22 cellular contexts compared by ENCODE assay signal in the genomic region with DNA sequence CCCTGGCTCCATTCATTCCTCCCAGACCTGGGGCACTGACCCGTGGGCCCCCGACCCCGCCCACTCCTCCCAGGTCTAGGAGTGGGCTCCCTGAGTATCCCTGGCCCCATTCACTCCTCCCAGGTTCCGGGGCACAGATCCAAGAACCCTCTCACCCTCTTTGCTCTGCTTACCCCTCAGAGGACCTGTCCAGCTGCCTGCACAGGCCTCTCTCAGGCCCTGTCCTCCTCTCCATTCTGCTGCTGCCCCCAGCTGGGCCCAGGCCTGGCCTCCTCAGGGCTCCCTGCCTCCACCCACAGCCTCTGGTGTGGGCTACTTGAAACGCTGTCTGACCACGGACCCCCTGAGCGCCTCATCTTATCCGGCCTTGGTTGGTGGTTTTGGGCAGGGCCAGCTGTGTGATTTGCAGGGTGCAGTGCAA.
DNase-seq lines count a peak whose midpoint lies in the region; ATAC-seq and TF ChIP-seq lines count a peak whose summit lies in the region.
"Had no signal": no experiment of that assay in that cellular context is flagged by ENCODE, and none has a peak within 500 bp of the region (broad histone marks: within the 10 kb centered on the region; RNA-seq: fewer than 3 reads in every experiment).

No MANE protein-coding gene starts in this region.

- H4K91ac ChIP-seq in IMR-90 (ENCODE audit: insufficient read depth, low read depth, low read length) = no peak overlapping the region
- peak overlapping the region; percentile 96 for H4K91ac ChIP-seq in mesenchymal stem cell (ENCODE audit: low read length)

- H3K27ac ChIP-seq in BLaER1 = peak overlapping the region; percentile 87
- H3K27ac ChIP-seq in IMR-90 (ENCODE audit: insufficient read depth, low read length) = no peak overlapping the region
- H3K27ac ChIP-seq in mesenchymal stem cell (ENCODE audit: low read length, poor library complexity, severe bottlenecking) = peak overlapping the region; percentile 80
- H3K27ac ChIP-seq: neutrophil, right atrium auricular region had no signal

- WGBS in IMR-90 (ENCODE audit: extremely low coverage in 2 of 2, insufficient read length in 1 of 2), 2 experiments = 67% methylated on average over 3 of the region's 8 CpGs; no CpG with 5 or more reads in 1 of the 2 experiments
- WGBS in mesenchymal stem cell = 42% methylated on average over 8 of the region's 8 CpGs

- H3K14ac ChIP-seq in IMR-90 (replicated peaks; ENCODE audit: low read depth, low read length) (no peak overlapping the region), mesenchymal stem cell (ENCODE audit: low read length in 2 of 2) (peak overlapping the region; percentile 45 to 65)

- TF ChIP-seq CTCF in IMR-90 (conservative IDR thresholded peaks at IDR 0.05; ENCODE audit: low read depth, low read length) = no peak

- peak overlapping the region; percentile 34; the same call in 1 of the 2 replicates for H2BK120ac ChIP-seq in IMR-90 (ENCODE audit: low read depth, low read length)
- peak overlapping the region; percentile 95 for H2BK120ac ChIP-seq in mesenchymal stem cell (ENCODE audit: low read depth, low read length)

- H4K5ac ChIP-seq in IMR-90 (ENCODE audit: low read depth, low read length) = no peak overlapping the region

- H3K27ac Mint-ChIP-seq in central memory CD8-positive, alpha-beta T cell (ENCODE audit: low read depth) = peak overlapping the region; percentile 99

- H2AK9ac ChIP-seq in IMR-90 (replicated peaks; ENCODE audit: low read depth, low read length, poor library complexity) = peak overlapping the region; percentile 0

- no peak for TF ChIP-seq POLR2A in IMR-90 (IDR thresholded peaks at IDR 0.05; ENCODE audit: low read depth, low read length)

- no peak overlapping the region for H2BK20ac ChIP-seq in IMR-90 (ENCODE audit: low read depth, low read length)

- H3K36me3 Mint-ChIP-seq in central memory CD8-positive, alpha-beta T cell (ENCODE audit: insufficient read depth) = peaks cover 3% of the 10 kb centered on the region

- no peaks in the 10 kb centered on the region for H3K9me3 Mint-ChIP-seq in central memory CD8-positive, alpha-beta T cell

- H2BK15ac ChIP-seq in IMR-90 (ENCODE audit: low read depth, low read length) (no peak overlapping the region; the same call in 2 of the 3 replicates), mesenchymal stem cell (ENCODE audit: low read depth, poor library complexity, severe bottlenecking) (peak overlapping the region; percentile 94)

- H3K9ac ChIP-seq in BLaER1 (peak overlapping the region; percentile 73), IMR-90 (ENCODE audit: low read depth, low read length) (no peak overlapping the region), mesenchymal stem cell (ENCODE audit: low read length) (no peak overlapping the region)

- H3K4me2 ChIP-seq in BLaER1 (peak overlapping the region; percentile 99), IMR-90 (ENCODE audit: low read depth, low read length) (no peak overlapping the region), mesenchymal stem cell (ENCODE audit: low read length, poor library complexity, severe bottlenecking) (no peak overlapping the region)

- dilution Hi-C loops in IMR-90 (cut with HindIII; ENCODE audit: low sequenced_read_pairs, unreplicated experiment) = no loop called here

- H3K79me1 ChIP-seq in IMR-90 (ENCODE audit: low read depth in 1 of 2, low read length in 2 of 2) = no peaks in the 10 kb centered on the region
- H3K79me1 ChIP-seq in mesenchymal stem cell (replicated peaks; ENCODE audit: low read length, poor library complexity, severe bottlenecking) = no peaks in the 10 kb centered on the region

- H3K4me3 ChIP-seq in BLaER1 (peak overlapping the region; percentile 35), IMR-90 (ENCODE audit: insufficient read depth, low read depth, low read length) (no peak overlapping the region), mesenchymal stem cell (ENCODE audit: insufficient read depth in 1 of 2, low read depth in 1 of 2, low read length in 2 of 2) (no peak overlapping the region)
- H3K4me3 ChIP-seq: dorsolateral prefrontal cortex, right atrium auricular region had no signal

- no peak overlapping the region for H2AK5ac ChIP-seq in IMR-90 (ENCODE audit: low read depth, low read length)
- peak overlapping the region; percentile 86 for H2AK5ac ChIP-seq in mesenchymal stem cell (ENCODE audit: low read length, severe bottlenecking)

- peak overlapping the region; percentile 89 to 95 for H2BK12ac ChIP-seq in mesenchymal stem cell (ENCODE audit: low read length in 2 of 2)

- H4K8ac ChIP-seq in IMR-90 (ENCODE audit: low read depth in 2 of 2, low read length in 2 of 2) (no peak overlapping the region), mesenchymal stem cell (ENCODE audit: low read length) (peak overlapping the region; percentile 82)

- H3K18ac ChIP-seq in IMR-90 (ENCODE audit: low read depth, low read length) (no peak overlapping the region), mesenchymal stem cell (ENCODE audit: low read depth in 1 of 2, low read length in 2 of 2) (peak overlapping the region; percentile 86 to 96)

- intact Hi-C loops in IMR-90 (cut with micrococcal nuclease) = no loop called here

- H3K4me1 ChIP-seq in BLaER1 (peaks cover 88% of the 10 kb centered on the region), IMR-90 (ENCODE audit: control insufficient read depth, insufficient read depth, low read length) (peaks cover 15% of the 10 kb centered on the region), mesenchymal stem cell (ENCODE audit: control insufficient read depth, insufficient read depth, low read depth, low read length) (peaks cover 82% of the 10 kb centered on the region)

- H4K20me1 ChIP-seq in BLaER1 = no peaks in the 10 kb centered on the region
- H4K20me1 ChIP-seq in IMR-90 (ENCODE audit: insufficient read depth, low read length) = no peaks in the 10 kb centered on the region; the same call in 1 of the 2 replicates

- CTCF ChIA-PET in IMR-90 (lab: Yijun Ruan, JAX) = no interaction called here

- no peak overlapping the region for H2BK5ac ChIP-seq in IMR-90 (ENCODE audit: low read depth, low read length, poor library complexity, severe bottlenecking)
- no peak overlapping the region for H2BK5ac ChIP-seq in mesenchymal stem cell (ENCODE audit: low read depth, low read length, poor library complexity, severe bottlenecking)

- BruUV-seq in IMR-90 (replicated peaks; lab: Mats Ljungman, UMichigan) = no TSS peak

- H2AFZ ChIP-seq in IMR-90 (replicated peaks; ENCODE audit: low read length, poor library complexity) (no peak overlapping the region), mesenchymal stem cell (ENCODE audit: low read depth, low read length) (no peak overlapping the region)

- DNase-seq in IMR-90 (no peak), mesenchymal stem cell (peak; percentile 51), occipital lobe (lab: John Stamatoyannopoulos, UW) (no peak), medulla oblongata (ENCODE audit: extremely low spot score) (no peak), retina (no peak)
- no peak for DNase-seq in central memory CD8-positive, alpha-beta T cell (ENCODE audit: low spot score in 2 of 2)
- DNase-seq: activated CD4-positive, CD25-positive, alpha-beta regulatory T cell treated with anti-CD3 and anti-CD28 coated beads, Interleukin-2, amount 50 U/mL, for 72 hours; activated naive CD4-positive, alpha-beta T cell treated with anti-CD3 and anti-CD28 coated beads, Interleukin-2, amount 50 U/mL, for 16 hours; COR-L47; heart right ventricle; kidney glomerular epithelial cell; midbrain; NCI-H187; NCI-H226; SIG-M5; stimulated activated CD4-positive, alpha-beta T cell treated with anti-CD3 and anti-CD28 coated beads, Interleukin-1b, Interleukin-23, amount 100 ng/mL, for 48 hours; substantia nigra had no signal

- POLR2A ChIA-PET in IMR-90 (lab: Charles Lee; ENCODE audit: unreplicated experiment) = interaction anchor here (0.6 kb wide), 1 partner anchor 159 kb away, joined by 3 read pairs; no protein-coding TSS in a partner anchor

- in situ Hi-C loops in IMR-90 (cut with MboI; ENCODE audit: low sequenced_read_pairs) = no loop called here

- H3K9me3 ChIP-seq in BLaER1 = no peaks in the 10 kb centered on the region
- no peaks in the 10 kb centered on the region for H3K9me3 ChIP-seq in IMR-90 (ENCODE audit: control insufficient read depth, insufficient read depth, low read length)
- H3K9me3 ChIP-seq in mesenchymal stem cell (ENCODE audit: control insufficient read depth, low read length) = no peaks in the 10 kb centered on the region
- H3K9me3 ChIP-seq: heart right ventricle, neutrophil, right atrium auricular region had no signal

- H3K27me3 ChIP-seq in BLaER1 (no peaks in the 10 kb centered on the region), IMR-90 (ENCODE audit: control insufficient read depth, insufficient read depth, low read length) (no peaks in the 10 kb centered on the region; the same call in 1 of the 2 replicates), mesenchymal stem cell (ENCODE audit: control insufficient read depth in 1 of 2, insufficient read depth in 1 of 2, low read length in 2 of 2) (peaks cover 0 to 6% of the 10 kb centered on the region in 2 experiments)
- H3K27me3 ChIP-seq: right atrium auricular region had no signal

- no peak for TF ChIP-seq RAD21 in IMR-90 (IDR thresholded peaks at IDR 0.05; ENCODE audit: low read length)

- no peak overlapping the region for H3K56ac ChIP-seq in IMR-90 (ENCODE audit: extremely low read depth, insufficient read depth, low read length)

- no peaks in the 10 kb centered on the region for H3K36me3 ChIP-seq in BLaER1
- H3K36me3 ChIP-seq in IMR-90 (ENCODE audit: control insufficient read depth, insufficient read depth, low read length) = no peaks in the 10 kb centered on the region
- H3K36me3 ChIP-seq in mesenchymal stem cell (ENCODE audit: control insufficient read depth in 1 of 2, insufficient read depth in 2 of 2, low read depth in 1 of 2, low read length in 2 of 2) = peaks cover 0 to 3% of the 10 kb centered on the region in 2 experiments
- H3K36me3 ChIP-seq: heart right ventricle, neutrophil, right atrium auricular region had no signal

- peak overlapping the region; percentile 36 for H3K4me3 Mint-ChIP-seq in central memory CD8-positive, alpha-beta T cell

- H3K4ac ChIP-seq in IMR-90 (ENCODE audit: low read depth, low read length) = no peak overlapping the region
- H3K4ac ChIP-seq in mesenchymal stem cell (ENCODE audit: low read depth in 1 of 2, low read length in 2 of 2) = peak overlapping the region; percentile 68 to 78

- ATAC-seq in IMR-90 (ENCODE audit: low read depth) (no peak), GM21737 (IDR thresholded peaks at IDR 0.05; ENCODE audit: unreplicated experiment) (no peak)
- ATAC-seq in central memory CD8-positive, alpha-beta T cell (replicated peaks; ENCODE audit: extremely low read depth, poor library complexity, severe bottlenecking) = no peak
- ATAC-seq: heart right ventricle had no signal

- H3K9me1 ChIP-seq in IMR-90 (ENCODE audit: insufficient read depth, low read length) = peaks cover 14% of the 10 kb centered on the region

- no peaks in the 10 kb centered on the region for H3K27me3 Mint-ChIP-seq in central memory CD8-positive, alpha-beta T cell

- H3K23ac ChIP-seq in IMR-90 (ENCODE audit: low read depth, low read length) (no peak overlapping the region), mesenchymal stem cell (ENCODE audit: low read length in 2 of 2) (no peak overlapping the region)

- H3K4me1 Mint-ChIP-seq in central memory CD8-positive, alpha-beta T cell = peaks cover 51% of the 10 kb centered on the region

TF ChIP-seq in IMR-90, 13 proteins besides CTCF, POLR2A, EP300 and RAD21 (continues in another document):
- no peak for TF ChIP-seq RFX5 (IDR thresholded peaks at IDR 0.05; ENCODE audit: low read depth, low read length)
- TF ChIP-seq BHLHE40 (IDR thresholded peaks at IDR 0.05; ENCODE audit: low read depth, low read length) = no peak
